In genomic region chr1:26913754-26914619, GRCh38 we compare ENCODE assay signal across 16 cellular contexts. TPM values are rescaled to one million over a fixed set of nuclear protein-coding genes. Genes with fewer than 3 reads are reported as not detected.
DNase-seq lines count a peak whose midpoint lies in the region; ATAC-seq and TF ChIP-seq lines count a peak whose summit lies in the region.
"Had no signal": no experiment of that assay in that cellular context is flagged by ENCODE, and none has a peak within 500 bp of the region (broad histone marks: within the 10 kb centered on the region; RNA-seq: fewer than 3 reads in every experiment).

NR0B2 (minus strand) TSS chr1:26913975; CDS start chr1:26913940, 35 bp downstream.

- peak within 1 kb of the TSS; percentile 48 to 88 (median 78) for H3K27ac ChIP-seq in spleen
- H3K27ac ChIP-seq: breast epithelium, testis had no signal

- H3K4me3 ChIP-seq in spleen, result peak within 1 kb of the TSS; percentile 12 to 70 (median 32)
- H3K4me3 ChIP-seq: breast epithelium, MG63, testis had no signal

- no peaks in the 10 kb centered on the region for H3K27me3 ChIP-seq in spleen (replicated peaks in 1 of 7)
- H3K27me3 ChIP-seq: breast epithelium, MG63, testis had no signal

- no peaks in the 10 kb centered on the region for H3K9me3 ChIP-seq in spleen
- H3K9me3 ChIP-seq: breast epithelium, MG63, testis had no signal

- no peaks in the 10 kb centered on the region for H3K36me3 ChIP-seq in spleen
- H3K36me3 ChIP-seq: breast epithelium, MG63 had no signal

- peak; percentile 72 for DNase-seq in LoVo (ENCODE audit: low spot score)
- DNase-seq in NCI-H69 (lab: John Stamatoyannopoulos, UW), result peak; percentile 92
- peak; percentile 48 for DNase-seq in left cardiac atrium
- DNase-seq in spleen, result peak; percentile 86
- DNase-seq in activated CD8-positive, alpha-beta memory T cell treated with anti-CD3 and anti-CD28 coated beads, Interleukin-2, amount 10 ng/mL, durations not matched to agents 7 days and 5 days, result no peak
- DNase-seq: activated T-cell treated with anti-CD3 and anti-CD28 coated beads, Interleukin-2, amount 50 U/mL, for 1 hour; MG63; naive B cell; stimulated activated CD4-positive, alpha-beta T cell treated with anti-CD3 and anti-CD28 coated beads, Interleukin-4, amount 100 ng/mL, for 1 hour; testis had no signal

- no peak within 1 kb of the TSS for H3K4me3 Mint-ChIP-seq in activated CD8-positive, alpha-beta memory T cell treated with anti-CD3 and anti-CD28 coated beads, Interleukin-2, amount 10 ng/mL, durations not matched to agents 7 days and 5 days
- H3K4me3 Mint-ChIP-seq: T-helper 1 cell treated with Interleukin-12 subunit alpha and Interleukin-12 subunit beta and Interleukin-4 antibody, amounts not matched to agents 30 μg/mL and 1 μg/mL, for 36 hours had no signal

- CTCF ChIA-PET in activated CD8-positive, alpha-beta memory T cell treated with anti-CD3 and anti-CD28 coated beads, Interleukin-2, amount 10 ng/mL, durations not matched to agents 7 days and 5 days (lab: Charles Lee), result interaction anchor here (0.9 to 1.4 kb wide), 2 partner anchors 15 to 89 kb away, joined by 3 read pairs; no protein-coding TSS in a partner anchor

- ATAC-seq in left cardiac atrium, result peak; percentile 74 to 87
- no peak for ATAC-seq in GM19324 (IDR thresholded peaks at IDR 0.05; ENCODE audit: low FRiP score, unreplicated experiment)
- ATAC-seq in activated CD8-positive, alpha-beta memory T cell treated with anti-CD3 and anti-CD28 coated beads, Interleukin-2, amount 10 ng/mL, durations not matched to agents 7 days and 5 days, result no peak
- ATAC-seq in HG03354 (IDR thresholded peaks at IDR 0.05; ENCODE audit: poor library complexity, severe bottlenecking, unreplicated experiment), result no peak
- no peak for ATAC-seq in HG02852 (IDR thresholded peaks at IDR 0.05; ENCODE audit: unreplicated experiment)

- H3K36me3 Mint-ChIP-seq in activated CD8-positive, alpha-beta memory T cell treated with anti-CD3 and anti-CD28 coated beads, Interleukin-2, amount 10 ng/mL, durations not matched to agents 7 days and 5 days, result no peaks in the 10 kb centered on the region
- H3K36me3 Mint-ChIP-seq: naive B cell had no signal

- peaks cover 0 to 11% (median 2%) of the 10 kb centered on the region in 6 donors for H3K4me1 ChIP-seq in spleen
- H3K4me1 ChIP-seq: breast epithelium, testis had no signal

- H3K27ac Mint-ChIP-seq in activated CD8-positive, alpha-beta memory T cell treated with anti-CD3 and anti-CD28 coated beads, Interleukin-2, amount 10 ng/mL, durations not matched to agents 7 days and 5 days, result no peak within 1 kb of the TSS
- H3K27ac Mint-ChIP-seq: T-helper 1 cell treated with Interleukin-12 subunit alpha and Interleukin-12 subunit beta and Interleukin-4 antibody, amounts not matched to agents 30 μg/mL and 1 μg/mL, for 36 hours had no signal

- peak in 1 of 3 donors; percentile 81 for TF ChIP-seq POLR2A in spleen (IDR thresholded peaks at IDR 0.05)

- H3K27me3 Mint-ChIP-seq in activated CD8-positive, alpha-beta memory T cell treated with anti-CD3 and anti-CD28 coated beads, Interleukin-2, amount 10 ng/mL, durations not matched to agents 7 days and 5 days, result no peaks in the 10 kb centered on the region

- no peaks in the 10 kb centered on the region for H3K4me1 Mint-ChIP-seq in activated CD8-positive, alpha-beta memory T cell treated with anti-CD3 and anti-CD28 coated beads, Interleukin-2, amount 10 ng/mL, durations not matched to agents 7 days and 5 days
- H3K4me1 Mint-ChIP-seq: naive B cell had no signal

- WGBS in spleen, 5 donors, result 66 to 90% (median 82%) methylated on average over 11 to 16 of the region's 16 CpGs

- intact Hi-C loops in left cardiac atrium (cut with DNase I), result no loop called here
- intact Hi-C loops in spleen (cut with DNase I; ENCODE audit: low total_unique reads), result no loop called here

- H3K9me3 Mint-ChIP-seq in activated CD8-positive, alpha-beta memory T cell treated with anti-CD3 and anti-CD28 coated beads, Interleukin-2, amount 10 ng/mL, durations not matched to agents 7 days and 5 days (ENCODE audit: low read depth), result no peaks in the 10 kb centered on the region
- H3K9me3 Mint-ChIP-seq: naive B cell; T-helper 1 cell treated with Interleukin-12 subunit alpha and Interleukin-12 subunit beta and Interleukin-4 antibody, amounts not matched to agents 30 μg/mL and 1 μg/mL, for 36 hours had no signal

- TF ChIP-seq CTCF in spleen (IDR thresholded peaks at IDR 0.05 in 8 of 11, conservative IDR thresholded peaks at IDR 0.05 in 3 of 11), result no peak

RNA-seq across cellular contexts. Expression of gene NR0B2, which starts in this region (rescaled TPM):
- total RNA-seq in left cardiac atrium (1 to 10 TPM; 4.5 to 6.5 TPM), spleen (10 to 100 TPM in 3 of 7 donors, 1 to 10 TPM in 4; 2.6 to 27.1 (median 10.0) TPM)
- polyA plus RNA-seq in spleen, result 10 to 100 TPM in 1 of 3 donors, 1 to 10 TPM in 1, under 1 TPM in 1; 0.74 to 10.7 (median 5.6) TPM
- not detected for total RNA-seq in activated CD8-positive, alpha-beta memory T cell treated with anti-CD3 and anti-CD28 coated beads, Interleukin-2, amount 10 ng/mL, durations not matched to agents 7 days and 5 days
- total RNA-seq: breast epithelium, fibroblast of villous mesenchyme had no signal

Comparison
In these comparisons a context has a peak if more than half of its experiments do, and no peak if none do; other contexts are left out.
1. ATAC-seq: peak in left cardiac atrium (2 of 2); none in GM19324 (single experiment), activated CD8-positive, alpha-beta memory T cell treated with anti-CD3 and anti-CD28 coated beads, Interleukin-2, amount 10 ng/mL, durations not matched to agents 7 days and 5 days (single experiment), HG03354 (single experiment) and HG02852 (single experiment).